In the genomic region with DNA sequence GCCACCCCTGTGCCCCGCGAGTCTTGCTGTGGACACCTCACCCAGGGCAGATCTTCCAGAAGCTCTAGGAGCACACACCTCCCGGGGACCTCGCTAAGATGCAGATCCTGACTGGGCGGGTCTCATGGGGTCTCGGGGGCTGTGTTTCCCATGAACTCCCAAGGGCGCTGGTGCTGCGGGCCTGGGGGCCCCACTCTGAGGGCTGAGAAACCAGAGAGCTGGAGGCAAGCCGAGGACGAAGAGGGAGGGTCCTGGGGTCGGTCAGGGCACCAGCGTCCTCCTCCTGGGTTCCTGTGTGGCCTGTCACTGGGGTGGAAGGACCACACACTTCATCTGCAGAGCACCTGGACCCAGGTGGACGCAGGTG, we compare ENCODE assay signal across 24 cellular contexts. TPM values are rescaled to one million over a fixed set of nuclear protein-coding genes. Genes with fewer than 3 reads are reported as not detected.
"Had no signal": no experiment of that assay in that cellular context is flagged by ENCODE, and none has a peak within 500 bp of the region (broad histone marks: within the 10 kb centered on the region; RNA-seq: fewer than 3 reads in every experiment).

No MANE protein-coding gene starts in this region.

- DNase-seq: activated CD4-positive, alpha-beta memory T cell treated with anti-CD3 and anti-CD28 coated beads for 36 hours; activated CD4-positive, alpha-beta T cell treated with anti-CD3 and anti-CD28 coated beads, Interleukin-2, amount 10 ng/mL, durations not matched to agents 24 days and 14 days; activated CD4-positive, CD25-positive, alpha-beta regulatory T cell treated with anti-CD3 and anti-CD28 coated beads, Interleukin-2, amount 50 U/mL, for 72 hours; activated CD8-positive, alpha-beta memory T cell treated with anti-CD3 and anti-CD28 coated beads, Interleukin-2, amount 50 U/mL, for 4 hours; activated gamma-delta T cell; activated naive CD4-positive, alpha-beta T cell treated with anti-CD3 and anti-CD28 coated beads, Interleukin-2, amount 10 ng/mL, durations not matched to agents 7 days and 5 days; activated naive CD8-positive, alpha-beta T cell treated with anti-CD3 and anti-CD28 coated beads, Interleukin-2, amount 10 ng/mL, durations not matched to agents 7 days and 5 days; brain microvascular endothelial cell; endodermal cell; foreskin keratinocyte; islet precursor cell; left colon; stimulated activated naive CD4-positive, alpha-beta T cell; T-helper 2 cell; testis; transverse colon had no signal

- H3K27ac Mint-ChIP-seq: activated CD4-positive, alpha-beta memory T cell treated with anti-CD3 and anti-CD28 coated beads for 36 hours; activated CD4-positive, alpha-beta T cell treated with anti-CD3 and anti-CD28 coated beads, Interleukin-2, amount 10 ng/mL, durations not matched to agents 24 days and 14 days; activated naive CD4-positive, alpha-beta T cell treated with anti-CD3 and anti-CD28 coated beads, Interleukin-2, amount 10 ng/mL, durations not matched to agents 7 days and 5 days; activated naive CD8-positive, alpha-beta T cell treated with anti-CD3 and anti-CD28 coated beads, Interleukin-2, amount 10 ng/mL, durations not matched to agents 7 days and 5 days; activated T-helper 1 cell treated with anti-CD3 and anti-CD28 coated beads, Interleukin-12 subunit alpha, Interleukin-12 subunit beta, Interleukin-2, Interleukin-4 antibody, amounts not matched to agents 30 ng/mL and 10 ng/mL and 1 ng/mL, durations not matched to agents 14 hours and 24 hours and 36 hours; endodermal cell; nephron had no signal

- ATAC-seq: left colon had no signal

- H3K36me3 ChIP-seq: brain microvascular endothelial cell, esophagus muscularis mucosa, neutrophil, prostate gland, spleen, transverse colon had no signal

- H3K27me3 Mint-ChIP-seq: activated CD4-positive, alpha-beta T cell treated with anti-CD3 and anti-CD28 coated beads, Interleukin-2, amount 10 ng/mL, durations not matched to agents 24 days and 14 days; activated naive CD8-positive, alpha-beta T cell treated with anti-CD3 and anti-CD28 coated beads, Interleukin-2, amount 10 ng/mL, durations not matched to agents 7 days and 5 days had no signal

- H3K9me3 ChIP-seq: esophagus muscularis mucosa, neutrophil, prostate gland, spleen, testis, transverse colon had no signal

- H3K9me3 Mint-ChIP-seq: activated CD4-positive, alpha-beta memory T cell treated with anti-CD3 and anti-CD28 coated beads for 36 hours; activated CD4-positive, alpha-beta T cell treated with anti-CD3 and anti-CD28 coated beads, Interleukin-2, amount 10 ng/mL, durations not matched to agents 24 days and 14 days; activated naive CD4-positive, alpha-beta T cell treated with anti-CD3 and anti-CD28 coated beads, Interleukin-2, amount 10 ng/mL, durations not matched to agents 7 days and 5 days; activated naive CD8-positive, alpha-beta T cell treated with anti-CD3 and anti-CD28 coated beads, Interleukin-2, amount 10 ng/mL, durations not matched to agents 7 days and 5 days; activated T-helper 1 cell treated with anti-CD3 and anti-CD28 coated beads, Interleukin-12 subunit alpha, Interleukin-12 subunit beta, Interleukin-2, Interleukin-4 antibody, amounts not matched to agents 30 ng/mL and 10 ng/mL and 1 ng/mL, durations not matched to agents 14 hours and 24 hours and 36 hours; endodermal cell had no signal

- H3K27ac ChIP-seq: brain microvascular endothelial cell, esophagus muscularis mucosa, foreskin keratinocyte, neutrophil, prostate gland, spleen, testis, transverse colon had no signal

- H3K4me3 ChIP-seq: esophagus muscularis mucosa, lung, prostate gland, spleen, testis, transverse colon had no signal

- H3K27me3 ChIP-seq: foreskin keratinocyte, testis had no signal

- H3K4me3 Mint-ChIP-seq: activated CD4-positive, alpha-beta memory T cell treated with anti-CD3 and anti-CD28 coated beads for 36 hours; activated CD4-positive, alpha-beta T cell treated with anti-CD3 and anti-CD28 coated beads, Interleukin-2, amount 10 ng/mL, durations not matched to agents 24 days and 14 days; activated naive CD4-positive, alpha-beta T cell treated with anti-CD3 and anti-CD28 coated beads, Interleukin-2, amount 10 ng/mL, durations not matched to agents 7 days and 5 days; activated naive CD8-positive, alpha-beta T cell treated with anti-CD3 and anti-CD28 coated beads, Interleukin-2, amount 10 ng/mL, durations not matched to agents 7 days and 5 days; activated T-helper 1 cell treated with anti-CD3 and anti-CD28 coated beads, Interleukin-12 subunit alpha, Interleukin-12 subunit beta, Interleukin-2, Interleukin-4 antibody, amounts not matched to agents 30 ng/mL and 10 ng/mL and 1 ng/mL, durations not matched to agents 14 hours and 24 hours and 36 hours; endodermal cell; nephron had no signal

- H3K36me3 Mint-ChIP-seq: activated CD4-positive, alpha-beta memory T cell treated with anti-CD3 and anti-CD28 coated beads for 36 hours; activated naive CD4-positive, alpha-beta T cell treated with anti-CD3 and anti-CD28 coated beads, Interleukin-2, amount 10 ng/mL, durations not matched to agents 7 days and 5 days; activated naive CD8-positive, alpha-beta T cell treated with anti-CD3 and anti-CD28 coated beads, Interleukin-2, amount 10 ng/mL, durations not matched to agents 7 days and 5 days had no signal

- H3K4me1 ChIP-seq: esophagus muscularis mucosa, foreskin keratinocyte, prostate gland, spleen, testis, transverse colon had no signal

- H3K4me1 Mint-ChIP-seq: activated CD4-positive, alpha-beta T cell treated with anti-CD3 and anti-CD28 coated beads, Interleukin-2, amount 10 ng/mL, durations not matched to agents 24 days and 14 days; activated naive CD4-positive, alpha-beta T cell treated with anti-CD3 and anti-CD28 coated beads, Interleukin-2, amount 10 ng/mL, durations not matched to agents 7 days and 5 days; activated naive CD8-positive, alpha-beta T cell treated with anti-CD3 and anti-CD28 coated beads, Interleukin-2, amount 10 ng/mL, durations not matched to agents 7 days and 5 days; endodermal cell had no signal

RNA-seq across cellular contexts. Expression of a gene that starts 30.2 kb away (rescaled TPM):
- total RNA-seq: activated CD4-positive, alpha-beta memory T cell treated with anti-CD3 and anti-CD28 coated beads for 36 hours; activated CD4-positive, alpha-beta T cell treated with anti-CD3 and anti-CD28 coated beads, Interleukin-2, amount 10 ng/mL, durations not matched to agents 24 days and 14 days; activated T-helper 1 cell treated with anti-CD3 and anti-CD28 coated beads, Interleukin-12 subunit alpha, Interleukin-12 subunit beta, Interleukin-2, Interleukin-4 antibody, amounts not matched to agents 30 ng/mL and 10 ng/mL and 1 ng/mL, durations not matched to agents 14 hours and 24 hours and 36 hours; foreskin keratinocyte; left colon; osteocyte; transverse colon had no signal
- polyA plus RNA-seq: foreskin keratinocyte had no signal
